1 cellular context compared by ENCODE assay signal in the genomic region with DNA sequence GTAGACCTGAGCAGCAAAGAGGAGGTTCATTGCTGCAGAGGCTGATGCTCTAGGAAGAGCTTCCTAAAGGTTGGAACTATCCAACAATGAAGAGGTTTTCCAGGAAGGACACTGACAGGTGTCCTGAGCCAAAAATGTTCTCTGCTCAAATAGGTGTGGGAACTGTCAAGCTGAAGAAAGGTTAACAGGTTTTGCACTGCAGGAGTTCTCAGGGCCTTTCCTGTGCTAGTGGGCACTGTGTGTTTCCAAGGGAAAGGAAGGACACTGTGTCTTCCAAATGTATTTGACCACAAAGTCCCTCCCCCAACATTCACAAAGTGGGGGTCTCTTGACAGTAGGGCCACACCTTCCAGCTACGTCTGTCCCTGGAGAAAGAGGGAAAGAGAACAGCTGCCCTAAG.
TF ChIP-seq lines count a peak whose summit lies in the region.

No MANE protein-coding gene starts in this region.

TF ChIP-seq in K562, 482 proteins besides CTCF, POLR2A, EP300 and RAD21:
- TF ChIP-seq XRCC3 (IDR thresholded peaks at IDR 0.05) = no peak
- TF ChIP-seq ZNF239 (CRISPR knock-in tag; IDR thresholded peaks at IDR 0.05) = peak; percentile 85
- TF ChIP-seq, protein P1, sequence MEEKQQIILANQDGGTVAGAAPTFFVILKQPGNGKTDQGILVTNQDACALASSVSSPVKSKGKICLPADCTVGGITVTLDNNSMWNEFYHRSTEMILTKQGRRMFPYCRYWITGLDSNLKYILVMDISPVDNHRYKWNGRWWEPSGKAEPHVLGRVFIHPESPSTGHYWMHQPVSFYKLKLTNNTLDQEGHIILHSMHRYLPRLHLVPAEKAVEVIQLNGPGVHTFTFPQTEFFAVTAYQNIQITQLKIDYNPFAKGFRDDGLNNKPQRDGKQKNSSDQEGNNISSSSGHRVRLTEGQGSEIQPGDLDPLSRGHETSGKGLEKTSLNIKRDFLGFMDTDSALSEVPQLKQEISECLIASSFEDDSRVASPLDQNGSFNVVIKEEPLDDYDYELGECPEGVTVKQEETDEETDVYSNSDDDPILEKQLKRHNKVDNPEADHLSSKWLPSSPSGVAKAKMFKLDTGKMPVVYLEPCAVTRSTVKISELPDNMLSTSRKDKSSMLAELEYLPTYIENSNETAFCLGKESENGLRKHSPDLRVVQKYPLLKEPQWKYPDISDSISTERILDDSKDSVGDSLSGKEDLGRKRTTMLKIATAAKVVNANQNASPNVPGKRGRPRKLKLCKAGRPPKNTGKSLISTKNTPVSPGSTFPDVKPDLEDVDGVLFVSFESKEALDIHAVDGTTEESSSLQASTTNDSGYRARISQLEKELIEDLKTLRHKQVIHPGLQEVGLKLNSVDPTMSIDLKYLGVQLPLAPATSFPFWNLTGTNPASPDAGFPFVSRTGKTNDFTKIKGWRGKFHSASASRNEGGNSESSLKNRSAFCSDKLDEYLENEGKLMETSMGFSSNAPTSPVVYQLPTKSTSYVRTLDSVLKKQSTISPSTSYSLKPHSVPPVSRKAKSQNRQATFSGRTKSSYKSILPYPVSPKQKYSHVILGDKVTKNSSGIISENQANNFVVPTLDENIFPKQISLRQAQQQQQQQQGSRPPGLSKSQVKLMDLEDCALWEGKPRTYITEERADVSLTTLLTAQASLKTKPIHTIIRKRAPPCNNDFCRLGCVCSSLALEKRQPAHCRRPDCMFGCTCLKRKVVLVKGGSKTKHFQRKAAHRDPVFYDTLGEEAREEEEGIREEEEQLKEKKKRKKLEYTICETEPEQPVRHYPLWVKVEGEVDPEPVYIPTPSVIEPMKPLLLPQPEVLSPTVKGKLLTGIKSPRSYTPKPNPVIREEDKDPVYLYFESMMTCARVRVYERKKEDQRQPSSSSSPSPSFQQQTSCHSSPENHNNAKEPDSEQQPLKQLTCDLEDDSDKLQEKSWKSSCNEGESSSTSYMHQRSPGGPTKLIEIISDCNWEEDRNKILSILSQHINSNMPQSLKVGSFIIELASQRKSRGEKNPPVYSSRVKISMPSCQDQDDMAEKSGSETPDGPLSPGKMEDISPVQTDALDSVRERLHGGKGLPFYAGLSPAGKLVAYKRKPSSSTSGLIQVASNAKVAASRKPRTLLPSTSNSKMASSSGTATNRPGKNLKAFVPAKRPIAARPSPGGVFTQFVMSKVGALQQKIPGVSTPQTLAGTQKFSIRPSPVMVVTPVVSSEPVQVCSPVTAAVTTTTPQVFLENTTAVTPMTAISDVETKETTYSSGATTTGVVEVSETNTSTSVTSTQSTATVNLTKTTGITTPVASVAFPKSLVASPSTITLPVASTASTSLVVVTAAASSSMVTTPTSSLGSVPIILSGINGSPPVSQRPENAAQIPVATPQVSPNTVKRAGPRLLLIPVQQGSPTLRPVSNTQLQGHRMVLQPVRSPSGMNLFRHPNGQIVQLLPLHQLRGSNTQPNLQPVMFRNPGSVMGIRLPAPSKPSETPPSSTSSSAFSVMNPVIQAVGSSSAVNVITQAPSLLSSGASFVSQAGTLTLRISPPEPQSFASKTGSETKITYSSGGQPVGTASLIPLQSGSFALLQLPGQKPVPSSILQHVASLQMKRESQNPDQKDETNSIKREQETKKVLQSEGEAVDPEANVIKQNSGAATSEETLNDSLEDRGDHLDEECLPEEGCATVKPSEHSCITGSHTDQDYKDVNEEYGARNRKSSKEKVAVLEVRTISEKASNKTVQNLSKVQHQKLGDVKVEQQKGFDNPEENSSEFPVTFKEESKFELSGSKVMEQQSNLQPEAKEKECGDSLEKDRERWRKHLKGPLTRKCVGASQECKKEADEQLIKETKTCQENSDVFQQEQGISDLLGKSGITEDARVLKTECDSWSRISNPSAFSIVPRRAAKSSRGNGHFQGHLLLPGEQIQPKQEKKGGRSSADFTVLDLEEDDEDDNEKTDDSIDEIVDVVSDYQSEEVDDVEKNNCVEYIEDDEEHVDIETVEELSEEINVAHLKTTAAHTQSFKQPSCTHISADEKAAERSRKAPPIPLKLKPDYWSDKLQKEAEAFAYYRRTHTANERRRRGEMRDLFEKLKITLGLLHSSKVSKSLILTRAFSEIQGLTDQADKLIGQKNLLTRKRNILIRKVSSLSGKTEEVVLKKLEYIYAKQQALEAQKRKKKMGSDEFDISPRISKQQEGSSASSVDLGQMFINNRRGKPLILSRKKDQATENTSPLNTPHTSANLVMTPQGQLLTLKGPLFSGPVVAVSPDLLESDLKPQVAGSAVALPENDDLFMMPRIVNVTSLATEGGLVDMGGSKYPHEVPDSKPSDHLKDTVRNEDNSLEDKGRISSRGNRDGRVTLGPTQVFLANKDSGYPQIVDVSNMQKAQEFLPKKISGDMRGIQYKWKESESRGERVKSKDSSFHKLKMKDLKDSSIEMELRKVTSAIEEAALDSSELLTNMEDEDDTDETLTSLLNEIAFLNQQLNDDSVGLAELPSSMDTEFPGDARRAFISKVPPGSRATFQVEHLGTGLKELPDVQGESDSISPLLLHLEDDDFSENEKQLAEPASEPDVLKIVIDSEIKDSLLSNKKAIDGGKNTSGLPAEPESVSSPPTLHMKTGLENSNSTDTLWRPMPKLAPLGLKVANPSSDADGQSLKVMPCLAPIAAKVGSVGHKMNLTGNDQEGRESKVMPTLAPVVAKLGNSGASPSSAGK (IDR thresholded peaks at IDR 0.05) = no peak
- TF ChIP-seq ARHGAP35 (IDR thresholded peaks at IDR 0.05; ENCODE audit: partially characterized antibody) = no peak
- TF ChIP-seq ZNF3 (CRISPR knock-in tag; IDR thresholded peaks at IDR 0.05) = no peak
- no peak for TF ChIP-seq RBM22 (IDR thresholded peaks at IDR 0.05; ENCODE audit: low read depth, low read length, poor library complexity, severe bottlenecking)
- no peak for TF ChIP-seq NFRKB (IDR thresholded peaks at IDR 0.05; ENCODE audit: low read depth)
- TF ChIP-seq RHOXF2B (CRISPR knock-in tag; conservative IDR thresholded peaks at IDR 0.05) = no peak
- no peak for TF ChIP-seq HMG20B (CRISPR knock-in tag; IDR thresholded peaks at IDR 0.05)
